In the genomic region with DNA sequence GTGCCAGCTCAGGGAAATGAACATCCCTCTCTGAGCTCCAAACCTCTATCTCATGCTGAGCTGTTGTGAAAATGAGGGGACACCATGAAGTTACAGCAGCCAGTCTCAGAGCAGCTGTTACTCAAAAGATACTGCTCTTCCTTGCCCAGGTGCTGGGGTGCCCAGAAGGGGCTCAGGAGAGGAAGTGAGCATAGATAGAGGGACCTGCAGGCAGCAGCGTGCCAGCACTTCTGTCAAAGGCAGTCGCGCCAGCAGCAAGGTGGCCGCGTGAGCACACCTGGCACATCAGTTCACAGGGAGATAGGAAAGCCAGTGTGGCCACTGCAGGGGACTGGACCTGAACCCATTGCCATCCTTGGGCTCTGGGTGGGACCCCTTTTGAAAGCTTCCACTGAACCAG, we compare ENCODE assay signal across 1 cellular context.
TF ChIP-seq lines count a peak whose summit lies in the region.

No MANE protein-coding gene starts in this region.

TF ChIP-seq in GM12878, 131 proteins besides CTCF, POLR2A, EP300 and RAD21:
- TF ChIP-seq SMC3 (IDR thresholded peaks at IDR 0.05; ENCODE audit: borderline replicate concordance, low read length) (no peak), RCOR1 (conservative IDR thresholded peaks at IDR 0.05; ENCODE audit: low read depth, low read length) (no peak), SPI1 (IDR thresholded peaks at IDR 0.05; ENCODE audit: borderline replicate concordance, insufficient read depth, low read depth, low read length) (0 out of 2 replicates have a peak, but pooled peaks have one; percentile 22), STAT1 (conservative IDR thresholded peaks at IDR 0.05) (no peak), HDGF (IDR thresholded peaks at IDR 0.05) (no peak)
